In the genomic region with DNA sequence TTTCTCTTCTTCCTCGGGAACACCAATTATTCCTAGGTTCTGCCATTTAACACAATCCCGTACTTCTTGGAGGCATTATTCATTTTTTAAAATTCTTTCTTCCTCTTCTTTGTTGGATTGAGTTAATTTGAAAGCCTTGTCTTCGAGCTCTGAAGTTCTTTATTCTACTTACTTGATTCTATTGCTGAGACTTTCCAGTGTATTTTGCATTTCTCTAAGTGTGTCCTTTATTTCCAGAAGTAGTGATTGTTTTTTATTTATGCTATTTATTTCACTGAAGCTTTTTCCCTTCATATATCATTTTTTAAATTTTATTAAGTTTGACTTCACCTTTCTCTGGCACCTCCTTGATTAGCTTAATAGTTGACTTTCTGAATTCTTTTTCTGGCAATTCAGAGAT, we compare ENCODE assay signal across 37 cellular contexts. TPM values are rescaled to one million over a fixed set of nuclear protein-coding genes. Genes with fewer than 3 reads are reported as not detected.
"Had no signal": no experiment of that assay in that cellular context is flagged by ENCODE, and none has a peak within 500 bp of the region (broad histone marks: within the 10 kb centered on the region; RNA-seq: fewer than 3 reads in every experiment).

No MANE protein-coding gene starts in this region.

- DNase-seq: activated effector memory CD4-positive, alpha-beta T cell treated with anti-CD3 and anti-CD28 coated beads, Interleukin-2, amount 50 U/mL, for 16 hours; activated effector memory CD4-positive, alpha-beta T cell treated with Interleukin-2 at 50 U/mL for 16 hours; activated gamma-delta T cell; activated gamma-delta T cell treated with Interleukin-2 at 50 U/mL for 16 hours; activated naive CD4-positive, alpha-beta T cell; activated naive CD4-positive, alpha-beta T cell treated with anti-CD3 and anti-CD28 coated beads for 36 hours; activated naive CD4-positive, alpha-beta T cell treated with anti-CD3 and anti-CD28 coated beads, Interleukin-2, amount 10 ng/mL, durations not matched to agents 7 days and 5 days; activated naive CD4-positive, alpha-beta T cell treated with anti-CD3 and anti-CD28 coated beads, Interleukin-2, amount 50 U/mL, for 16 hours; activated naive CD4-positive, alpha-beta T cell treated with Interleukin-2 at 50 U/mL for 16 hours; activated naive CD8-positive, alpha-beta T cell treated with anti-CD3 and anti-CD28 coated beads for 36 hours; activated naive CD8-positive, alpha-beta T cell treated with anti-CD3 and anti-CD28 coated beads, Interleukin-2, amount 10 ng/mL, durations not matched to agents 7 days and 5 days; activated naive CD8-positive, alpha-beta T cell treated with anti-CD3 and anti-CD28 coated beads, Interleukin-2, amount 50 U/mL, for 24 hours; activated T-cell treated with anti-CD3 and anti-CD28 coated beads, Interleukin-2, amount 50 U/mL, for 24 hours; activated T-cell treated with anti-CD3 and anti-CD28 coated beads, Interleukin-2, amount 50 U/mL, for 4 hours; activated T-cell treated with anti-CD3 and anti-CD28 coated beads, Interleukin-2, amount 50 U/mL, for 48 hours; activated T-cell treated with anti-CD3 and anti-CD28 coated beads, Interleukin-2, amount 50 U/mL, for 72 hours; adrenal gland; amniotic stem cell; amygdala; anterior cingulate cortex; aorta; body of pancreas; brain microvascular endothelial cell; caudate nucleus; central memory CD4-positive, alpha-beta T cell; cerebellar nuclear complex had no signal

- ATAC-seq: activated naive CD4-positive, alpha-beta T cell treated with anti-CD3 and anti-CD28 coated beads, Interleukin-2, amount 50 U/mL, for 72 hours; activated naive CD8-positive, alpha-beta T cell treated with anti-CD3 and anti-CD28 coated beads, Interleukin-2, amount 50 U/mL, for 24 hours; activated T-cell treated with anti-CD3 and anti-CD28 coated beads, Interleukin-2, amount 50 U/mL, for 4 hours; activated T-cell treated with anti-CD3 and anti-CD28 coated beads, Interleukin-2, amount 50 U/mL, for 72 hours; activated T-helper 17 cell treated with anti-CD3 and anti-CD28 coated beads, Interleukin-2, amount 50 U/mL, for 72 hours; body of pancreas had no signal

- H3K4me1 ChIP-seq: adrenal gland, ascending aorta, body of pancreas, breast epithelium had no signal

- H3K27me3 ChIP-seq: adrenal gland, ascending aorta, body of pancreas, brain microvascular endothelial cell, breast epithelium, cardiac muscle cell had no signal

- H3K36me3 ChIP-seq: adrenal gland, ascending aorta, brain microvascular endothelial cell, breast epithelium, cardiac muscle cell had no signal

- FAIRE-seq: astrocyte had no signal

- H3K9me3 ChIP-seq: body of pancreas had no signal

- H3K4me3 ChIP-seq: adrenal gland, ascending aorta, body of pancreas, breast epithelium, cardiac muscle cell had no signal

- H3K27ac ChIP-seq: adrenal gland, ascending aorta, body of pancreas, brain microvascular endothelial cell, breast epithelium, cardiac muscle cell had no signal

RNA-seq across cellular contexts. Expression of gene UPP2, which starts 13.6 kb away (rescaled TPM):
- total RNA-seq: activated naive CD4-positive, alpha-beta T cell treated with anti-CD3 and anti-CD28 coated beads for 36 hours; activated naive CD4-positive, alpha-beta T cell treated with anti-CD3 and anti-CD28 coated beads, Interleukin-2, amount 50 U/mL, for 72 hours; activated naive CD8-positive, alpha-beta T cell treated with anti-CD3 and anti-CD28 coated beads for 36 hours; activated naive CD8-positive, alpha-beta T cell treated with anti-CD3 and anti-CD28 coated beads, Interleukin-2, amount 10 ng/mL, durations not matched to agents 7 days and 5 days; activated T-cell treated with anti-CD3 and anti-CD28 coated beads, Interleukin-2, amount 50 U/mL, for 4 hours; activated T-cell treated with anti-CD3 and anti-CD28 coated beads, Interleukin-2, amount 50 U/mL, for 72 hours; activated T-helper 1 cell treated with anti-CD3 and anti-CD28 coated beads, Interleukin-12 subunit alpha, Interleukin-12 subunit beta, Interleukin-2, Interleukin-4 antibody, amounts not matched to agents 30 ng/mL and 10 ng/mL and 1 ng/mL, durations not matched to agents 14 hours and 24 hours and 36 hours; activated T-helper 17 cell treated with anti-CD3 and anti-CD28 coated beads, Interleukin-2, amount 50 U/mL, for 72 hours; activated T-helper 2 cell treated with anti-CD3 and anti-CD28 coated beads, Interferon-gamma antibody, Interleukin-2, Interleukin-4, amounts not matched to agents 10 μg/mL and 5 μg/mL and 100 μg/mL, durations not matched to agents 14 hours and 24 hours and 36 hours; aorta; ascending aorta; astrocyte; body of pancreas; bronchial epithelial cell; cardiac muscle cell; cardiac septum; chondrocyte had no signal
- polyA plus RNA-seq: aorta, cardiac muscle cell had no signal
